Comparison of ENCODE assay signal across 8 cellular contexts in genomic region chr4:152352215-152352614, GRCh38.
A peak's percentile ranks its signal among the peaks of the same experiment; 100 is the strongest.
DNase-seq lines count a peak whose midpoint lies in the region; ATAC-seq, FAIRE-seq and TF ChIP-seq lines count a peak whose summit lies in the region.

No MANE protein-coding gene starts in this region.

- H3K36me3 ChIP-seq in bronchial epithelial cell (ENCODE audit: control insufficient read depth, insufficient read depth, low read length) (no peaks in the 10 kb centered on the region), muscle layer of colon (ENCODE audit: insufficient read depth, low read length) (no peaks in the 10 kb centered on the region)

- H3K27me3 ChIP-seq in bronchial epithelial cell (ENCODE audit: control insufficient read depth, insufficient read depth, low read length), result no peaks in the 10 kb centered on the region
- H3K27me3 ChIP-seq in muscle layer of colon (ENCODE audit: control insufficient read depth in 1 of 2, insufficient read depth in 2 of 2, low read length in 2 of 2), result no peaks in the 10 kb centered on the region

- ATAC-seq in HG02642 (IDR thresholded peaks at IDR 0.05; ENCODE audit: poor library complexity, unreplicated experiment), result peak; percentile 18
- no peak for ATAC-seq in HG02571 (IDR thresholded peaks at IDR 0.05; ENCODE audit: unreplicated experiment)

- TF ChIP-seq CTCF in AG10803 (conservative IDR thresholded peaks at IDR 0.05; ENCODE audit: low read length) (no peak), bronchial epithelial cell (IDR thresholded peaks at IDR 0.05; ENCODE audit: insufficient read depth, low read length, severe bottlenecking) (no peak)

- H3K4me3 ChIP-seq in AG10803 (ENCODE audit: low read length) (peak overlapping the region; percentile 69), bronchial epithelial cell (ENCODE audit: low read depth, low read length) (peak overlapping the region; percentile 69), muscle layer of colon (ENCODE audit: low read depth in 1 of 2, low read length in 2 of 2) (peak overlapping the region; percentile 62 to 66)

- H3K9me3 ChIP-seq in muscle layer of colon (ENCODE audit: low read length), result no peaks in the 10 kb centered on the region

- H3K4me1 ChIP-seq in muscle layer of colon (ENCODE audit: insufficient read depth, low read length), result no peaks in the 10 kb centered on the region

- DNase-seq in AG10803 (ENCODE audit: low read depth) (no peak), bronchial epithelial cell (ENCODE audit: low read depth) (no peak), foreskin melanocyte (no peak), hypothalamus (lab: John Stamatoyannopoulos, UW) (no peak), RCC 7860 (ENCODE audit: low spot score) (no peak)

- H3K9ac ChIP-seq in muscle layer of colon (ENCODE audit: low read length), result no peak overlapping the region

- FAIRE-seq in bronchial epithelial cell (lab: Jason Lieb, UNC) (no peak), RCC 7860 (lab: Jason Lieb, UNC) (no peak)

- no peak overlapping the region for H3K27ac ChIP-seq in muscle layer of colon (ENCODE audit: low read depth, low read length)
